ENCODE assay signal across 17 cellular contexts in the genomic region with DNA sequence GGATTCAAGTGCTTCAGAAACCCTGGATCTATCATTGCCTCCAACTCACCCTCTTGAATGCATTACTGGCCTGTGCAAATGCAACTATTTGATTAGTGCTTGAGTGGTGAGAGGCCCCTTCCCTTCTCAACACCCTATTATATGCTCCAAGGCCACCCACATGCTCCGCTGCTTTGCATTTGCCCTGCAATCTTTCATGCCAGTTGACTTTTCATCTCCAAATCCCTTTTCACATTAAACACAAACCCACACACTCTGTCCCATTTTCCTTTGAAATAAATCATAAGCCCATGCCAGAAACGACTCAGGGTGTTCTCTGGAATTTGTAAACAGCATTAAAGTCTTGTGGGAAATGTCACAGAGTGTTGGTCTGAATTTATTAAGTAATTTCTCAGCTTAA.
DNase-seq lines count a peak whose midpoint lies in the region; ATAC-seq and TF ChIP-seq lines count a peak whose summit lies in the region.
"Had no signal": no experiment of that assay in that cellular context is flagged by ENCODE, and none has a peak within 500 bp of the region (broad histone marks: within the 10 kb centered on the region; RNA-seq: fewer than 3 reads in every experiment).

No MANE protein-coding gene starts in this region.

- H3K9me3 ChIP-seq in left ventricle myocardium inferior (replicated peaks) (no peaks in the 10 kb centered on the region), right atrium auricular region (no peaks in the 10 kb centered on the region)
- H3K9me3 ChIP-seq: gastrocnemius medialis had no signal

- peaks cover 23% of the 10 kb centered on the region for H3K4me1 Mint-ChIP-seq in MCF 10A (ENCODE audit: insufficient read depth, unreplicated experiment)
- H3K4me1 Mint-ChIP-seq: activated CD4-positive, alpha-beta memory T cell treated with anti-CD3 and anti-CD28 coated beads, Interleukin-2, amount 10 ng/mL, durations not matched to agents 7 days and 5 days had no signal

- no peak overlapping the region for H3K4me3 Mint-ChIP-seq in MCF 10A (ENCODE audit: unreplicated experiment)
- H3K4me3 Mint-ChIP-seq: activated CD4-positive, alpha-beta memory T cell treated with anti-CD3 and anti-CD28 coated beads, Interleukin-2, amount 10 ng/mL, durations not matched to agents 7 days and 5 days; activated naive CD8-positive, alpha-beta T cell had no signal

- CTCF ChIA-PET in MCF 10A (lab: Yijun Ruan, JAX), result interaction anchor here (1.7 to 2.0 kb wide), 2 partner anchors 19 to 53 kb away, joined by 7 read pairs; no protein-coding TSS in a partner anchor

- H3K27me3 Mint-ChIP-seq in MCF 10A (ENCODE audit: insufficient read depth, unreplicated experiment), result no peaks in the 10 kb centered on the region

- no peaks in the 10 kb centered on the region for H3K9me3 Mint-ChIP-seq in MCF 10A (ENCODE audit: unreplicated experiment)
- H3K9me3 Mint-ChIP-seq: activated CD4-positive, alpha-beta memory T cell treated with anti-CD3 and anti-CD28 coated beads, Interleukin-2, amount 10 ng/mL, durations not matched to agents 7 days and 5 days had no signal

- no peaks in the 10 kb centered on the region for H3K36me3 ChIP-seq in left ventricle myocardium inferior
- no peaks in the 10 kb centered on the region for H3K36me3 ChIP-seq in right atrium auricular region
- H3K36me3 ChIP-seq: gastrocnemius medialis had no signal

- H3K36me3 Mint-ChIP-seq in MCF 10A (ENCODE audit: insufficient read depth, unreplicated experiment), result no peaks in the 10 kb centered on the region
- H3K36me3 Mint-ChIP-seq: activated naive CD8-positive, alpha-beta T cell had no signal

- POLR2A ChIA-PET in MCF 10A (lab: Yijun Ruan, JAX), result no interaction called here

- DNase-seq in left ventricle myocardium inferior, result no peak
- DNase-seq in right atrium auricular region (ENCODE audit: low spot score), result no peak
- no peak for DNase-seq in sciatic nerve (ENCODE audit: low spot score)
- no peak for DNase-seq in MV-4-11 (lab: John Stamatoyannopoulos, UW)
- DNase-seq in H4 (ENCODE audit: low spot score), result no peak
- no peak for DNase-seq in MCF 10A (ENCODE audit: unreplicated experiment)
- DNase-seq: activated CD4-positive, alpha-beta memory T cell treated with anti-CD3 and anti-CD28 coated beads, Interleukin-2, amount 10 ng/mL, durations not matched to agents 7 days and 5 days; activated T-cell treated with anti-CD3 and anti-CD28 coated beads, Interleukin-2, amount 50 U/mL, for 1 hour; gastrocnemius medialis; left colon; NCI-H1105 treated with DMSO at 0.1 percent for 48 hours; NCI-H2107; stimulated activated CD4-positive, alpha-beta T cell treated with anti-CD3 and anti-CD28 coated beads, Interleukin-4, amount 100 ng/mL, for 24 hours had no signal

- TF ChIP-seq CTCF in left ventricle myocardium inferior (IDR thresholded peaks at IDR 0.05; ENCODE audit: borderline replicate concordance) (no peak), right atrium auricular region (IDR thresholded peaks at IDR 0.05) (no peak), MCF 10A (IDR thresholded peaks at IDR 0.05; ENCODE audit: unreplicated experiment) (no peak)

- H3K27me3 ChIP-seq in left ventricle myocardium inferior (ENCODE audit: low read depth), result peaks cover 18% of the 10 kb centered on the region
- no peaks in the 10 kb centered on the region for H3K27me3 ChIP-seq in right atrium auricular region
- H3K27me3 ChIP-seq in layer of hippocampus (ENCODE audit: control insufficient read depth, insufficient read depth, low read length), result no peaks in the 10 kb centered on the region

- BruUV-seq in MCF 10A (replicated peaks; lab: Mats Ljungman, UMichigan), result no TSS peak

- H3K27ac Mint-ChIP-seq in MCF 10A (ENCODE audit: low read depth, unreplicated experiment), result no peak overlapping the region
- H3K27ac Mint-ChIP-seq: activated CD4-positive, alpha-beta memory T cell treated with anti-CD3 and anti-CD28 coated beads, Interleukin-2, amount 10 ng/mL, durations not matched to agents 7 days and 5 days; activated naive CD8-positive, alpha-beta T cell had no signal

- H3K27ac ChIP-seq in left ventricle myocardium inferior (replicated peaks), result peak overlapping the region; percentile 38
- H3K27ac ChIP-seq in right atrium auricular region, result no peak overlapping the region
- H3K27ac ChIP-seq in layer of hippocampus (ENCODE audit: low read depth, low read length), result peak overlapping the region; percentile 2
- H3K27ac ChIP-seq: C4-2B had no signal

- intact Hi-C loops in left ventricle myocardium inferior (cut with micrococcal nuclease) (no loop called here), sciatic nerve (cut with DNase I) (no loop called here), MCF 10A (cut with micrococcal nuclease) (loop anchor here (5.0 kb wide), 1 partner anchor 300 kb away; the partner anchor contains the start of genes CAPZA1 and ST7L)

- H3K4me1 ChIP-seq in left ventricle myocardium inferior (peaks cover 16% of the 10 kb centered on the region), right atrium auricular region (no peaks in the 10 kb centered on the region)
- H3K4me1 ChIP-seq: gastrocnemius medialis had no signal

- no peak overlapping the region for H3K4me3 ChIP-seq in left ventricle myocardium inferior
- H3K4me3 ChIP-seq in right atrium auricular region, result no peak overlapping the region
- H3K4me3 ChIP-seq: gastrocnemius medialis had no signal

- ATAC-seq in sciatic nerve (peak; percentile 63), HG03108 (IDR thresholded peaks at IDR 0.05; ENCODE audit: unreplicated experiment) (no peak)
- ATAC-seq: gastrocnemius medialis, left colon had no signal

Comparison
In these comparisons a context has a peak if more than half of its experiments do, and no peak if none do; other contexts are left out.
1. H3K27ac ChIP-seq: peak in left ventricle myocardium inferior (single experiment) and layer of hippocampus (single experiment); none in right atrium auricular region (0 of 2).